8 cellular contexts compared by ENCODE assay signal in genomic region chr10:91798736-91799579, GRCh38. TPM values are rescaled to one million over a fixed set of nuclear protein-coding genes. Genes with fewer than 3 reads are reported as not detected.
A peak's percentile ranks its signal among the peaks of the same experiment; 100 is the strongest.
DNase-seq lines count a peak whose midpoint lies in the region; ATAC-seq, FAIRE-seq and TF ChIP-seq lines count a peak whose summit lies in the region.

No MANE protein-coding gene starts in this region.

- DNase-seq in CD4-positive, CD25-positive, alpha-beta regulatory T cell, result peak; percentile 47 to 72 (median 72)
- DNase-seq in Panc1 (ENCODE audit: low read depth, low spot score), result no peak
- DNase-seq in activated naive CD8-positive, alpha-beta T cell treated with anti-CD3 and anti-CD28 coated beads, Interleukin-2, amount 50 U/mL, for 24 hours, result peak; percentile 45
- DNase-seq in left cardiac atrium, result no peak
- peak; percentile 22 for DNase-seq in prostate gland (ENCODE audit: low spot score)
- DNase-seq in frontal cortex (ENCODE audit: low spot score in 2 of 2), result no peak

- POLR2A ChIA-PET in Panc1 (lab: Charles Lee), result no interaction called here

- FAIRE-seq in frontal cortex (lab: Jason Lieb, UNC), result no peak

- H3K36me3 ChIP-seq in CD4-positive, CD25-positive, alpha-beta regulatory T cell (ENCODE audit: control insufficient read depth, insufficient read depth, low read length), result peaks cover 15% of the 10 kb centered on the region
- no peaks in the 10 kb centered on the region; the same call in none of the 2 replicates for H3K36me3 ChIP-seq in Panc1 (ENCODE audit: control insufficient read depth, insufficient read depth, low read length)
- no peaks in the 10 kb centered on the region for H3K36me3 ChIP-seq in prostate gland

- in situ Hi-C loops in Panc1 (cut with HindIII; ENCODE audit: low pct_unique_long_range_greater_than_20kb, low sequenced_read_pairs), result no loop called here

- peak overlapping the region; percentile 89 for H3K27ac ChIP-seq in CD4-positive, CD25-positive, alpha-beta regulatory T cell (ENCODE audit: insufficient read depth, low read length, poor library complexity, severe bottlenecking)
- H3K27ac ChIP-seq in Panc1 (ENCODE audit: low read length), result peak overlapping the region; percentile 100
- H3K27ac ChIP-seq in prostate gland, result peak overlapping the region; percentile 90 to 98

- H3K36me3 Mint-ChIP-seq in CD4-positive, CD25-positive, alpha-beta regulatory T cell, result peaks cover 16% of the 10 kb centered on the region
- peaks cover 15% of the 10 kb centered on the region for H3K36me3 Mint-ChIP-seq in activated naive CD8-positive, alpha-beta T cell treated with anti-CD3 and anti-CD28 coated beads, Interleukin-2, amount 50 U/mL, for 24 hours (ENCODE audit: low read depth)

- peak; percentile 60 to 66 for ATAC-seq in CD4-positive, CD25-positive, alpha-beta regulatory T cell (ENCODE audit: low read depth in 2 of 2)
- ATAC-seq in GM19025 (IDR thresholded peaks at IDR 0.05; ENCODE audit: low read depth, unreplicated experiment) (peak; percentile 6), HG03139 (IDR thresholded peaks at IDR 0.05; ENCODE audit: unreplicated experiment) (peak; percentile 33), Panc1 (peak; percentile 55), left cardiac atrium (peak; percentile 21 to 31)
- peak; percentile 3 for ATAC-seq in activated naive CD8-positive, alpha-beta T cell treated with anti-CD3 and anti-CD28 coated beads, Interleukin-2, amount 50 U/mL, for 24 hours

- H3K27ac Mint-ChIP-seq in CD4-positive, CD25-positive, alpha-beta regulatory T cell, result peak overlapping the region; percentile 98 to 99 (median 99)
- peak overlapping the region; percentile 88 for H3K27ac Mint-ChIP-seq in activated naive CD8-positive, alpha-beta T cell treated with anti-CD3 and anti-CD28 coated beads, Interleukin-2, amount 50 U/mL, for 24 hours

- H3K9me3 ChIP-seq in CD4-positive, CD25-positive, alpha-beta regulatory T cell (ENCODE audit: control insufficient read depth in 2 of 2, low read length in 2 of 2), result no peaks in the 10 kb centered on the region
- no peaks in the 10 kb centered on the region for H3K9me3 ChIP-seq in Panc1 (ENCODE audit: control insufficient read depth, insufficient read depth, low read depth, low read length)
- H3K9me3 ChIP-seq in prostate gland, result no peaks in the 10 kb centered on the region

- BruUV-seq in Panc1 (replicated peaks; lab: Mats Ljungman, UMichigan), result no TSS peak

- peaks cover 3% of the 10 kb centered on the region for H3K27me3 Mint-ChIP-seq in CD4-positive, CD25-positive, alpha-beta regulatory T cell
- no peaks in the 10 kb centered on the region for H3K27me3 Mint-ChIP-seq in activated naive CD8-positive, alpha-beta T cell treated with anti-CD3 and anti-CD28 coated beads, Interleukin-2, amount 50 U/mL, for 24 hours

- no peaks in the 10 kb centered on the region for H3K27me3 ChIP-seq in CD4-positive, CD25-positive, alpha-beta regulatory T cell (ENCODE audit: control insufficient read depth, insufficient read depth, low read length)
- H3K27me3 ChIP-seq in Panc1 (ENCODE audit: control insufficient read depth, insufficient read depth, low read length) (no peaks in the 10 kb centered on the region), prostate gland (replicated peaks; ENCODE audit: insufficient read depth) (no peaks in the 10 kb centered on the region)

- WGBS in prostate gland, result under 1% methylated on average over 18 of the region's 40 CpGs

- no peak for TF ChIP-seq POLR2A in prostate gland (IDR thresholded peaks at IDR 0.05)

- peak overlapping the region; percentile 97 to 99 (median 98) for H3K4me3 Mint-ChIP-seq in CD4-positive, CD25-positive, alpha-beta regulatory T cell
- peak overlapping the region; percentile 92 for H3K4me3 Mint-ChIP-seq in activated naive CD8-positive, alpha-beta T cell treated with anti-CD3 and anti-CD28 coated beads, Interleukin-2, amount 50 U/mL, for 24 hours

- no peak for TF ChIP-seq CTCF in Panc1 (IDR thresholded peaks at IDR 0.05)
- TF ChIP-seq CTCF in prostate gland (IDR thresholded peaks at IDR 0.05), result no peak

- H3K4me1 ChIP-seq in CD4-positive, CD25-positive, alpha-beta regulatory T cell (ENCODE audit: control insufficient read depth, insufficient read depth, low read length, poor library complexity, severe bottlenecking), result peaks cover 59% of the 10 kb centered on the region
- H3K4me1 ChIP-seq in Panc1 (ENCODE audit: control insufficient read depth, insufficient read depth, low read length), result peaks cover 23% of the 10 kb centered on the region
- H3K4me1 ChIP-seq in prostate gland (replicated peaks), result no peaks in the 10 kb centered on the region

- peak overlapping the region; percentile 94 for H3K4me3 ChIP-seq in CD4-positive, CD25-positive, alpha-beta regulatory T cell (ENCODE audit: low read depth, low read length)
- H3K4me3 ChIP-seq in Panc1 (ENCODE audit: low read depth in 2 of 2, low read length in 2 of 2), result peak overlapping the region; percentile 96 to 97
- peak overlapping the region; percentile 87 to 99 for H3K4me3 ChIP-seq in prostate gland

- no peaks in the 10 kb centered on the region for H3K9me3 Mint-ChIP-seq in CD4-positive, CD25-positive, alpha-beta regulatory T cell
- H3K9me3 Mint-ChIP-seq in activated naive CD8-positive, alpha-beta T cell treated with anti-CD3 and anti-CD28 coated beads, Interleukin-2, amount 50 U/mL, for 24 hours, result no peaks in the 10 kb centered on the region

- H3K4me1 Mint-ChIP-seq in CD4-positive, CD25-positive, alpha-beta regulatory T cell, result peaks cover 32 to 80% (median 59%) of the 10 kb centered on the region in 4 donors
- H3K4me1 Mint-ChIP-seq in activated naive CD8-positive, alpha-beta T cell treated with anti-CD3 and anti-CD28 coated beads, Interleukin-2, amount 50 U/mL, for 24 hours, result peaks cover 72% of the 10 kb centered on the region

- intact Hi-C loops in Panc1 (cut with micrococcal nuclease; ENCODE audit: unreplicated experiment) (no loop called here), left cardiac atrium (cut with DNase I) (no loop called here), prostate gland (cut with DNase I) (loop anchor here (10.0 kb wide), 2 partner anchors 126 to 164 kb away; partner anchors contain the start of genes BTAF1 and PPP1R3C)

- CTCF ChIA-PET in Panc1 (lab: Charles Lee), result interaction anchor here (0.8 kb wide), 1 partner anchor 40 kb away, joined by 3 read pairs; no protein-coding TSS in a partner anchor

RNA-seq across cellular contexts. Expression of gene TNKS2, which starts 0.7 kb away (rescaled TPM):
- 48.4 TPM for total RNA-seq in CD4-positive, CD25-positive, alpha-beta regulatory T cell
- 10 to 100 TPM; 21.8 to 25.0 (median 23.7) TPM for polyA plus RNA-seq in CD4-positive, CD25-positive, alpha-beta regulatory T cell
- 46.2 TPM for total RNA-seq in Panc1 (2021; ENCODE audit: unreplicated experiment)
- polyA plus RNA-seq in Panc1 (2012; ENCODE audit: insufficient read length), result 22.3 TPM
- 10 to 100 TPM; 16.5 to 20.9 TPM for total RNA-seq in left cardiac atrium
- 10 to 100 TPM; 38.5 to 43.2 TPM for total RNA-seq in prostate gland
- 92.5 TPM for total RNA-seq in frontal cortex

Comparison
In these comparisons a context has a peak if more than half of its experiments do, and no peak if none do; other contexts are left out.
1. ATAC-seq: peak in every context shown above with its lines; median percentile 63 in CD4-positive, CD25-positive, alpha-beta regulatory T cell; 55 in Panc1; 33 in HG03139; 26 in left cardiac atrium; 6 in GM19025; 3 in activated naive CD8-positive, alpha-beta T cell treated with anti-CD3 and anti-CD28 coated beads, Interleukin-2, amount 50 U/mL, for 24 hours.
2. DNase-seq: peak in CD4-positive, CD25-positive, alpha-beta regulatory T cell (3 of 3), activated naive CD8-positive, alpha-beta T cell treated with anti-CD3 and anti-CD28 coated beads, Interleukin-2, amount 50 U/mL, for 24 hours (single experiment) and prostate gland (single experiment); none in Panc1 (single experiment), left cardiac atrium (single experiment) and frontal cortex (0 of 2).
3. Peak in every context shown above with its lines, with median percentiles within 50 percentile points of each other: H3K27ac ChIP-seq and H3K4me3 ChIP-seq.